ENCODE assay signal across 31 cellular contexts in the genomic region with DNA sequence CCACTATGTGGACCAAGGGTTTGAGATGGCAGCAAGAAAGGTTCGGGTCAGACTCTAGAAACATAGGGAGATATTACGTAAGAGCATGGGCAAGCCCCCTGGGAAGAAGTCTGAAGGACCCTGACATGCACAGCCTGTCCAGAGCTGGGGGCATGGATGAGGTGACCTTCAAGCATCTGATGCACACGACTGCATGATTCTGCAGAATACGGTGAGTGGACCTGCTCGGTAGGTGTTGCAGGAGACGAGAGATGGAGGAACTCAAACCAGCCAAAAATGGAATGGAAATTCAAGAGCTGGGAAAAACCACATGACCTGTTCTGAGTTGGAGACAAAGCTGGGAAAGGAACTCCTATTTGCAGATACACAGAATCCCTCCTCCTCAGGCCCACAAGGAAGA. TPM values are rescaled to one million over a fixed set of nuclear protein-coding genes. Genes with fewer than 3 reads are reported as not detected.
"Had no signal": no experiment of that assay in that cellular context is flagged by ENCODE, and none has a peak within 500 bp of the region (broad histone marks: within the 10 kb centered on the region; RNA-seq: fewer than 3 reads in every experiment).

No MANE protein-coding gene starts in this region.

- H3K9me3 ChIP-seq: gastrocnemius medialis had no signal

- H3K4me3 Mint-ChIP-seq: activated B cell treated with CpG ODN at 0.5 μM for 24 hours; activated CD8-positive, alpha-beta T cell treated with anti-CD3 and anti-CD28 coated beads for 36 hours; activated naive CD8-positive, alpha-beta T cell; activated T-cell treated with anti-CD3 and anti-CD28 coated beads, Interleukin-2, amount 50 U/mL, for 4 hours; activated T-helper 17 cell treated with anti-CD3 and anti-CD28 coated beads, Interleukin-2, amount 50 U/mL, for 72 hours; central memory CD8-positive, alpha-beta T cell; dendritic cell treated with granulocyte-macrophage colony-stimulating factor and Interleukin-4, amounts not matched to agents 40 ng/mL and 50 ng/mL, for 4 days; effector memory CD8-positive, alpha-beta T cell; T-helper 17 cell; T-helper 2 cell treated with Interferon-gamma antibody and Interleukin-4, amounts not matched to agents 5 μg/mL and 100 μg/mL, for 36 hours had no signal

- H3K27ac Mint-ChIP-seq: activated B cell treated with CpG ODN at 0.5 μM for 24 hours; activated CD8-positive, alpha-beta T cell treated with anti-CD3 and anti-CD28 coated beads for 36 hours; activated naive CD8-positive, alpha-beta T cell; activated T-helper 17 cell treated with anti-CD3 and anti-CD28 coated beads, Interleukin-2, amount 50 U/mL, for 72 hours; dendritic cell treated with granulocyte-macrophage colony-stimulating factor and Interleukin-4, amounts not matched to agents 40 ng/mL and 50 ng/mL, for 4 days; effector memory CD8-positive, alpha-beta T cell; T-helper 17 cell; T-helper 2 cell treated with Interferon-gamma antibody and Interleukin-4, amounts not matched to agents 5 μg/mL and 100 μg/mL, for 36 hours had no signal

- ATAC-seq: activated CD4-positive, CD25-positive, alpha-beta regulatory T cell treated with anti-CD3 and anti-CD28 coated beads, Interleukin-2, amount 50 U/mL, for 24 hours; activated CD8-positive, alpha-beta T cell treated with anti-CD3 and anti-CD28 coated beads for 36 hours; activated T-cell treated with anti-CD3 and anti-CD28 coated beads, Interleukin-2, amount 50 U/mL, for 4 hours; activated T-helper 17 cell treated with anti-CD3 and anti-CD28 coated beads, Interleukin-2, amount 50 U/mL, for 72 hours; effector memory CD8-positive, alpha-beta T cell; esophagus mucosa; foreskin keratinocyte; gastrocnemius medialis; T-helper 17 cell had no signal

- H3K4me1 ChIP-seq: foreskin keratinocyte, gastrocnemius medialis had no signal

- H3K36me3 ChIP-seq: brain microvascular endothelial cell, gastrocnemius medialis had no signal

- H3K4me1 Mint-ChIP-seq: activated B cell treated with CpG ODN at 0.5 μM for 24 hours; activated T-helper 17 cell treated with anti-CD3 and anti-CD28 coated beads, Interleukin-2, amount 50 U/mL, for 72 hours; central memory CD8-positive, alpha-beta T cell; T-helper 17 cell had no signal

- H3K9me3 Mint-ChIP-seq: activated B cell treated with CpG ODN at 0.5 μM for 24 hours; activated CD8-positive, alpha-beta T cell treated with anti-CD3 and anti-CD28 coated beads for 36 hours; activated T-cell treated with anti-CD3 and anti-CD28 coated beads, Interleukin-2, amount 50 U/mL, for 4 hours; activated T-helper 17 cell treated with anti-CD3 and anti-CD28 coated beads, Interleukin-2, amount 50 U/mL, for 72 hours; central memory CD8-positive, alpha-beta T cell; dendritic cell treated with granulocyte-macrophage colony-stimulating factor and Interleukin-4, amounts not matched to agents 40 ng/mL and 50 ng/mL, for 4 days; effector memory CD8-positive, alpha-beta T cell; T-helper 2 cell treated with Interferon-gamma antibody and Interleukin-4, amounts not matched to agents 5 μg/mL and 100 μg/mL, for 36 hours had no signal

- H3K4me3 ChIP-seq: coronary artery, dorsolateral prefrontal cortex, gastrocnemius medialis had no signal

- H3K27ac ChIP-seq: brain microvascular endothelial cell, coronary artery, dorsolateral prefrontal cortex, foreskin keratinocyte, gastrocnemius medialis, WERI-Rb-1 had no signal

- DNase-seq: activated B cell treated with CpG ODN at 0.5 μM for 24 hours; activated CD4-positive, alpha-beta T cell treated with anti-CD3 and anti-CD28 coated beads for 48 hours; activated CD4-positive, alpha-beta T cell treated with anti-CD3 and anti-CD28 coated beads, Interleukin-2, amount 50 U/mL, for 1 hour; activated CD4-positive, alpha-beta T cell treated with anti-CD3 and anti-CD28 coated beads, Interleukin-2, amount 50 U/mL, for 48 hours; activated CD8-positive, alpha-beta memory T cell treated with anti-CD3 and anti-CD28 coated beads for 24 hours; activated CD8-positive, alpha-beta T cell treated with anti-CD3 and anti-CD28 coated beads for 36 hours; activated effector memory CD4-positive, alpha-beta T cell treated with Interleukin-2 at 50 U/mL for 16 hours; activated gamma-delta T cell treated with Interleukin-2 at 50 U/mL for 16 hours; activated naive CD4-positive, alpha-beta T cell treated with anti-CD3 and anti-CD28 coated beads, Interleukin-2, amount 50 U/mL, for 16 hours; activated naive CD4-positive, alpha-beta T cell treated with Interleukin-2 at 50 U/mL for 16 hours; activated T-cell treated with anti-CD3 and anti-CD28 coated beads, Interleukin-2, amount 50 U/mL, for 4 hours; amniotic stem cell; anterior cingulate cortex; brain microvascular endothelial cell; dorsolateral prefrontal cortex; effector memory CD8-positive, alpha-beta T cell; foreskin keratinocyte; gastrocnemius medialis; glutamatergic neuron; T-helper 17 cell; T1000; WERI-Rb-1 had no signal

- H3K36me3 Mint-ChIP-seq: activated naive CD8-positive, alpha-beta T cell had no signal

- H3K27me3 ChIP-seq: brain microvascular endothelial cell, foreskin keratinocyte, gastrocnemius medialis had no signal

RNA-seq across cellular contexts. Expression of a gene that starts 43.6 kb away (rescaled TPM):
- total RNA-seq: activated B cell treated with CpG ODN at 0.5 μM for 24 hours; activated CD8-positive, alpha-beta T cell treated with anti-CD3 and anti-CD28 coated beads for 36 hours; activated T-cell treated with anti-CD3 and anti-CD28 coated beads, Interleukin-2, amount 50 U/mL, for 4 hours; activated T-helper 17 cell treated with anti-CD3 and anti-CD28 coated beads, Interleukin-2, amount 50 U/mL, for 72 hours; bronchial epithelial cell; foreskin keratinocyte had no signal
